1 cellular context compared by ENCODE assay signal in the genomic region with DNA sequence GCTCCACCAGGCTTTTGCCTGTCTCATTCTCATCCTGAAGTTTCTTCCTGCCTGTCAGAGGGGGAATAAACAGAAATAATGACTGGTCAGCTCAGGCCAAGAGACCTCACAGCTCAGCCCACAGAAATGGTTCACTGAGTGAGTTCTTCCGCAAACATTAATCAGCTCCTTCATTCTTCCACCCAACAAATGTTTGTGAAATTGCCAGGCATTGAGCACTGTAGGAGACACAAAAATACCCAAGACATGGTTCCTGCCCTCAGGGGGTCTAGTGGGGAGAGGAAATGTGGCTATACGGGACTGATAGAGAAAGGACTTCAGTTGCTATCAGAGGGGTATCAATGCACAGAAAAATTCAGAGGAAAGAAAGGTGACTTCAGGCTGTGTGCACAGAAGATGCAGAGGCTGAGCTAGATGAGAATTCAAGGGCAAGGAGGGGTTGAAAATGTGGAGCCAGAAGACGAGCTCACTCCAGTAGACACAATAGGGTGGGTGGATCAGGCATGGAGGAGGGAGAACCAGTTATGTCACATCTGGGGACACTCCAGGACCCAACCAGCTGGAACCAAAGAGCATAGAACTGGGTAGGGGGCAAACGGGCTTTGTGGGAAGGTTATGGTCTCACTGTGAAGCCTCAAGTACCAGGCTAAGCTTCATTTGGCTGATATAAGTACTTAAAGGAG.
TF ChIP-seq lines count a peak whose summit lies in the region.

No MANE protein-coding gene starts in this region.

TF ChIP-seq in GM23338, 12 proteins besides CTCF, POLR2A, EP300 and RAD21 (continued from another document):
- TF ChIP-seq, protein P1, sequence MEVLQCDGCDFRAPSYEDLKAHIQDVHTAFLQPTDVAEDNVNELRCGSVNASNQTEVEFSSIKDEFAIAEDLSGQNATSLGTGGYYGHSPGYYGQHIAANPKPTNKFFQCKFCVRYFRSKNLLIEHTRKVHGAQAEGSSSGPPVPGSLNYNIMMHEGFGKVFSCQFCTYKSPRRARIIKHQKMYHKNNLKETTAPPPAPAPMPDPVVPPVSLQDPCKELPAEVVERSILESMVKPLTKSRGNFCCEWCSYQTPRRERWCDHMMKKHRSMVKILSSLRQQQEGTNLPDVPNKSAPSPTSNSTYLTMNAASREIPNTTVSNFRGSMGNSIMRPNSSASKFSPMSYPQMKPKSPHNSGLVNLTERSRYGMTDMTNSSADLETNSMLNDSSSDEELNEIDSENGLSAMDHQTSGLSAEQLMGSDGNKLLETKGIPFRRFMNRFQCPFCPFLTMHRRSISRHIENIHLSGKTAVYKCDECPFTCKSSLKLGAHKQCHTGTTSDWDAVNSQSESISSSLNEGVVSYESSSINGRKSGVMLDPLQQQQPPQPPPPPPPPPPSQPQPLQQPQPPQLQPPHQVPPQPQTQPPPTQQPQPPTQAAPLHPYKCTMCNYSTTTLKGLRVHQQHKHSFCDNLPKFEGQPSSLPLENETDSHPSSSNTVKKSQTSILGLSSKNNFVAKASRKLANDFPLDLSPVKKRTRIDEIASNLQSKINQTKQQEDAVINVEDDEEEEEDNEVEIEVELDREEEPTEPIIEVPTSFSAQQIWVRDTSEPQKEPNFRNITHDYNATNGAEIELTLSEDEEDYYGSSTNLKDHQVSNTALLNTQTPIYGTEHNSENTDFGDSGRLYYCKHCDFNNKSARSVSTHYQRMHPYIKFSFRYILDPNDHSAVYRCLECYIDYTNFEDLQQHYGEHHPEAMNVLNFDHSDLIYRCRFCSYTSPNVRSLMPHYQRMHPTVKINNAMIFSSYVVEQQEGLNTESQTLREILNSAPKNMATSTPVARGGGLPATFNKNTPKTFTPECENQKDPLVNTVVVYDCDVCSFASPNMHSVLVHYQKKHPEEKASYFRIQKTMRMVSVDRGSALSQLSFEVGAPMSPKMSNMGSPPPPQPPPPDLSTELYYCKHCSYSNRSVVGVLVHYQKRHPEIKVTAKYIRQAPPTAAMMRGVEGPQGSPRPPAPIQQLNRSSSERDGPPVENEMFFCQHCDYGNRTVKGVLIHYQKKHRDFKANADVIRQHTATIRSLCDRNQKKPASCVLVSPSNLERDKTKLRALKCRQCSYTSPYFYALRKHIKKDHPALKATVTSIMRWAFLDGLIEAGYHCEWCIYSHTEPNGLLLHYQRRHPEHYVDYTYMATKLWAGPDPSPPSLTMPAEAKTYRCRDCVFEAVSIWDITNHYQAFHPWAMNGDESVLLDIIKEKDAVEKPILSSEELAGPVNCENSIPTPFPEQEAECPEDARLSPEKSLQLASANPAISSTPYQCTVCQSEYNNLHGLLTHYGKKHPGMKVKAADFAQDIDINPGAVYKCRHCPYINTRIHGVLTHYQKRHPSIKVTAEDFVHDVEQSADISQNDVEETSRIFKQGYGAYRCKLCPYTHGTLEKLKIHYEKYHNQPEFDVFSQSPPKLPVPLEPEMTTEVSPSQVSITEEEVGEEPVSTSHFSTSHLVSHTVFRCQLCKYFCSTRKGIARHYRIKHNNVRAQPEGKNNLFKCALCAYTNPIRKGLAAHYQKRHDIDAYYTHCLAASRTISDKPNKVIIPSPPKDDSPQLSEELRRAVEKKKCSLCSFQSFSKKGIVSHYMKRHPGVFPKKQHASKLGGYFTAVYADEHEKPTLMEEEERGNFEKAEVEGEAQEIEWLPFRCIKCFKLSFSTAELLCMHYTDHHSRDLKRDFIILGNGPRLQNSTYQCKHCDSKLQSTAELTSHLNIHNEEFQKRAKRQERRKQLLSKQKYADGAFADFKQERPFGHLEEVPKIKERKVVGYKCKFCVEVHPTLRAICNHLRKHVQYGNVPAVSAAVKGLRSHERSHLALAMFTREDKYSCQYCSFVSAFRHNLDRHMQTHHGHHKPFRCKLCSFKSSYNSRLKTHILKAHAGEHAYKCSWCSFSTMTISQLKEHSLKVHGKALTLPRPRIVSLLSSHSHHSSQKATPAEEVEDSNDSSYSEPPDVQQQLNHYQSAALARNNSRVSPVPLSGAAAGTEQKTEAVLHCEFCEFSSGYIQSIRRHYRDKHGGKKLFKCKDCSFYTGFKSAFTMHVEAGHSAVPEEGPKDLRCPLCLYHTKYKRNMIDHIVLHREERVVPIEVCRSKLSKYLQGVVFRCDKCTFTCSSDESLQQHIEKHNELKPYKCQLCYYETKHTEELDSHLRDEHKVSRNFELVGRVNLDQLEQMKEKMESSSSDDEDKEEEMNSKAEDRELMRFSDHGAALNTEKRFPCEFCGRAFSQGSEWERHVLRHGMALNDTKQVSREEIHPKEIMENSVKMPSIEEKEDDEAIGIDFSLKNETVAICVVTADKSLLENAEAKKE (CRISPR knock-in tag; IDR thresholded peaks at IDR 0.05): no peak
- TF ChIP-seq, protein P2, sequence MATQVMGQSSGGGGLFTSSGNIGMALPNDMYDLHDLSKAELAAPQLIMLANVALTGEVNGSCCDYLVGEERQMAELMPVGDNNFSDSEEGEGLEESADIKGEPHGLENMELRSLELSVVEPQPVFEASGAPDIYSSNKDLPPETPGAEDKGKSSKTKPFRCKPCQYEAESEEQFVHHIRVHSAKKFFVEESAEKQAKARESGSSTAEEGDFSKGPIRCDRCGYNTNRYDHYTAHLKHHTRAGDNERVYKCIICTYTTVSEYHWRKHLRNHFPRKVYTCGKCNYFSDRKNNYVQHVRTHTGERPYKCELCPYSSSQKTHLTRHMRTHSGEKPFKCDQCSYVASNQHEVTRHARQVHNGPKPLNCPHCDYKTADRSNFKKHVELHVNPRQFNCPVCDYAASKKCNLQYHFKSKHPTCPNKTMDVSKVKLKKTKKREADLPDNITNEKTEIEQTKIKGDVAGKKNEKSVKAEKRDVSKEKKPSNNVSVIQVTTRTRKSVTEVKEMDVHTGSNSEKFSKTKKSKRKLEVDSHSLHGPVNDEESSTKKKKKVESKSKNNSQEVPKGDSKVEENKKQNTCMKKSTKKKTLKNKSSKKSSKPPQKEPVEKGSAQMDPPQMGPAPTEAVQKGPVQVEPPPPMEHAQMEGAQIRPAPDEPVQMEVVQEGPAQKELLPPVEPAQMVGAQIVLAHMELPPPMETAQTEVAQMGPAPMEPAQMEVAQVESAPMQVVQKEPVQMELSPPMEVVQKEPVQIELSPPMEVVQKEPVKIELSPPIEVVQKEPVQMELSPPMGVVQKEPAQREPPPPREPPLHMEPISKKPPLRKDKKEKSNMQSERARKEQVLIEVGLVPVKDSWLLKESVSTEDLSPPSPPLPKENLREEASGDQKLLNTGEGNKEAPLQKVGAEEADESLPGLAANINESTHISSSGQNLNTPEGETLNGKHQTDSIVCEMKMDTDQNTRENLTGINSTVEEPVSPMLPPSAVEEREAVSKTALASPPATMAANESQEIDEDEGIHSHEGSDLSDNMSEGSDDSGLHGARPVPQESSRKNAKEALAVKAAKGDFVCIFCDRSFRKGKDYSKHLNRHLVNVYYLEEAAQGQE (IDR thresholded peaks at IDR 0.05; ENCODE audit: unreplicated experiment): no peak
- TF ChIP-seq EZH2phosphoT487 (IDR thresholded peaks at IDR 0.05; ENCODE audit: unreplicated experiment) (no peak), POLR2AphosphoS5 (IDR thresholded peaks at IDR 0.05; ENCODE audit: low read depth) (no peak), STAT1 (IDR thresholded peaks at IDR 0.05; ENCODE audit: unreplicated experiment) (no peak)
